In genomic region chr17:78241277-78242023, GRCh38 we compare ENCODE assay signal across 1 cellular context.
TF ChIP-seq lines count a peak whose summit lies in the region.

No MANE protein-coding gene starts in this region.

TF ChIP-seq in HepG2, 621 proteins besides CTCF, POLR2A, EP300 and RAD21 (continued from another document and continues in another):
- TF ChIP-seq HIC2 (CRISPR knock-in tag; IDR thresholded peaks at IDR 0.05; ENCODE audit: low read depth) (peak; percentile 18; the same call in 1 of the 2 replicates), SP140L (CRISPR knock-in tag; IDR thresholded peaks at IDR 0.05; ENCODE audit: borderline replicate concordance) (peak; percentile 68; the same call in 1 of the 2 replicates), DZIP1 (CRISPR knock-in tag; IDR thresholded peaks at IDR 0.05) (0 out of 2 replicates have a peak, but pooled peaks have one; percentile 43), SMAD9 (CRISPR knock-in tag; IDR thresholded peaks at IDR 0.05) (peak; percentile 72; the same call in 1 of the 2 replicates), DRAP1 (CRISPR knock-in tag; IDR thresholded peaks at IDR 0.05) (peak; percentile 56; the same call in 1 of the 2 replicates), CEBPG (CRISPR knock-in tag; IDR thresholded peaks at IDR 0.05) (peak; percentile 48; the same call in 1 of the 2 replicates), ZNF878 (CRISPR knock-in tag; IDR thresholded peaks at IDR 0.05) (peak; percentile 82), ZFP36 (IDR thresholded peaks at IDR 0.05; ENCODE audit: borderline replicate concordance, low read depth, low read length, partially characterized antibody) (no peak), ZNF180 (CRISPR knock-in tag; IDR thresholded peaks at IDR 0.05; ENCODE audit: borderline replicate concordance, low read depth) (no peak), MBNL3 (CRISPR knock-in tag; conservative IDR thresholded peaks at IDR 0.05) (0 out of 2 replicates have a peak, but pooled peaks have one; percentile 17), RNF2 (conservative IDR thresholded peaks at IDR 0.05; ENCODE audit: low read depth) (0 out of 2 replicates have a peak, but pooled peaks have one; percentile 14), HNF4G (IDR thresholded peaks at IDR 0.05; ENCODE audit: borderline replicate concordance, low read depth, low read length) (peak; percentile 72), HNF4G (CRISPR knock-in tag; IDR thresholded peaks at IDR 0.05; ENCODE audit: borderline replicate concordance, low read depth) (peak; percentile 39; the same call in 1 of the 2 replicates), CEBPB (IDR thresholded peaks at IDR 0.05; ENCODE audit: borderline replicate concordance, low read depth, low read length) (no peak), CHD2 (IDR thresholded peaks at IDR 0.05; ENCODE audit: low read depth, low read length) (peak; percentile 56; the same call in 1 of the 2 replicates), ZNF605 (CRISPR knock-in tag; IDR thresholded peaks at IDR 0.05) (peak; percentile 31; the same call in 1 of the 2 replicates), ZNF329 (CRISPR knock-in tag; IDR thresholded peaks at IDR 0.05; ENCODE audit: low read depth) (0 out of 2 replicates have a peak, but pooled peaks have one; percentile 29), ETV5 (CRISPR knock-in tag; IDR thresholded peaks at IDR 0.05; ENCODE audit: borderline replicate concordance) (peak; percentile 61; the same call in 1 of the 2 replicates), EED (CRISPR knock-in tag; IDR thresholded peaks at IDR 0.05) (peak; percentile 53; the same call in 1 of the 2 replicates), POGZ (CRISPR knock-in tag; IDR thresholded peaks at IDR 0.05) (peak; percentile 49; the same call in 1 of the 2 replicates), FLYWCH1 (CRISPR knock-in tag; IDR thresholded peaks at IDR 0.05) (no peak), ATF7-NPFF (CRISPR knock-in tag; IDR thresholded peaks at IDR 0.05; ENCODE audit: low read depth) (no peak; the same call in 1 of the 2 replicates), ELF4 (CRISPR knock-in tag; IDR thresholded peaks at IDR 0.05; ENCODE audit: borderline replicate concordance) (no peak), HOXA3 (CRISPR knock-in tag; IDR thresholded peaks at IDR 0.05) (peak; percentile 84), ZNF891 (CRISPR knock-in tag; IDR thresholded peaks at IDR 0.05) (peak; percentile 79), ZNF598 (CRISPR knock-in tag; IDR thresholded peaks at IDR 0.05; ENCODE audit: borderline replicate concordance) (peak; percentile 73; the same call in 1 of the 2 replicates), ZBTB25 (CRISPR knock-in tag; IDR thresholded peaks at IDR 0.05) (peak; percentile 63; the same call in 1 of the 2 replicates)
- TF ChIP-seq, protein P1, sequence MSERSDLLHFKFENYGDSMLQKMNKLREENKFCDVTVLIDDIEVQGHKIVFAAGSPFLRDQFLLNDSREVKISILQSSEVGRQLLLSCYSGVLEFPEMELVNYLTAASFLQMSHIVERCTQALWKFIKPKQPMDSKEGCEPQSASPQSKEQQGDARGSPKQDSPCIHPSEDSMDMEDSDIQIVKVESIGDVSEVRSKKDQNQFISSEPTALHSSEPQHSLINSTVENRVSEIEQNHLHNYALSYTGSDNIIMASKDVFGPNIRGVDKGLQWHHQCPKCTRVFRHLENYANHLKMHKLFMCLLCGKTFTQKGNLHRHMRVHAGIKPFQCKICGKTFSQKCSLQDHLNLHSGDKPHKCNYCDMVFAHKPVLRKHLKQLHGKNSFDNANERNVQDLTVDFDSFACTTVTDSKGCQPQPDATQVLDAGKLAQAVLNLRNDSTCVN (CRISPR knock-in tag; IDR thresholded peaks at IDR 0.05; ENCODE audit: borderline replicate concordance): peak; percentile 13; the same call in 1 of the 2 replicates
- TF ChIP-seq, protein P2, sequence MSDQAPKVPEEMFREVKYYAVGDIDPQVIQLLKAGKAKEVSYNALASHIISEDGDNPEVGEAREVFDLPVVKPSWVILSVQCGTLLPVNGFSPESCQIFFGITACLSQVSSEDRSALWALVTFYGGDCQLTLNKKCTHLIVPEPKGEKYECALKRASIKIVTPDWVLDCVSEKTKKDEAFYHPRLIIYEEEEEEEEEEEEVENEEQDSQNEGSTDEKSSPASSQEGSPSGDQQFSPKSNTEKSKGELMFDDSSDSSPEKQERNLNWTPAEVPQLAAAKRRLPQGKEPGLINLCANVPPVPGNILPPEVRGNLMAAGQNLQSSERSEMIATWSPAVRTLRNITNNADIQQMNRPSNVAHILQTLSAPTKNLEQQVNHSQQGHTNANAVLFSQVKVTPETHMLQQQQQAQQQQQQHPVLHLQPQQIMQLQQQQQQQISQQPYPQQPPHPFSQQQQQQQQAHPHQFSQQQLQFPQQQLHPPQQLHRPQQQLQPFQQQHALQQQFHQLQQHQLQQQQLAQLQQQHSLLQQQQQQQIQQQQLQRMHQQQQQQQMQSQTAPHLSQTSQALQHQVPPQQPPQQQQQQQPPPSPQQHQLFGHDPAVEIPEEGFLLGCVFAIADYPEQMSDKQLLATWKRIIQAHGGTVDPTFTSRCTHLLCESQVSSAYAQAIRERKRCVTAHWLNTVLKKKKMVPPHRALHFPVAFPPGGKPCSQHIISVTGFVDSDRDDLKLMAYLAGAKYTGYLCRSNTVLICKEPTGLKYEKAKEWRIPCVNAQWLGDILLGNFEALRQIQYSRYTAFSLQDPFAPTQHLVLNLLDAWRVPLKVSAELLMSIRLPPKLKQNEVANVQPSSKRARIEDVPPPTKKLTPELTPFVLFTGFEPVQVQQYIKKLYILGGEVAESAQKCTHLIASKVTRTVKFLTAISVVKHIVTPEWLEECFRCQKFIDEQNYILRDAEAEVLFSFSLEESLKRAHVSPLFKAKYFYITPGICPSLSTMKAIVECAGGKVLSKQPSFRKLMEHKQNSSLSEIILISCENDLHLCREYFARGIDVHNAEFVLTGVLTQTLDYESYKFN (CRISPR knock-in tag; conservative IDR thresholded peaks at IDR 0.05): peak; percentile 78
- TF ChIP-seq, protein P3, sequence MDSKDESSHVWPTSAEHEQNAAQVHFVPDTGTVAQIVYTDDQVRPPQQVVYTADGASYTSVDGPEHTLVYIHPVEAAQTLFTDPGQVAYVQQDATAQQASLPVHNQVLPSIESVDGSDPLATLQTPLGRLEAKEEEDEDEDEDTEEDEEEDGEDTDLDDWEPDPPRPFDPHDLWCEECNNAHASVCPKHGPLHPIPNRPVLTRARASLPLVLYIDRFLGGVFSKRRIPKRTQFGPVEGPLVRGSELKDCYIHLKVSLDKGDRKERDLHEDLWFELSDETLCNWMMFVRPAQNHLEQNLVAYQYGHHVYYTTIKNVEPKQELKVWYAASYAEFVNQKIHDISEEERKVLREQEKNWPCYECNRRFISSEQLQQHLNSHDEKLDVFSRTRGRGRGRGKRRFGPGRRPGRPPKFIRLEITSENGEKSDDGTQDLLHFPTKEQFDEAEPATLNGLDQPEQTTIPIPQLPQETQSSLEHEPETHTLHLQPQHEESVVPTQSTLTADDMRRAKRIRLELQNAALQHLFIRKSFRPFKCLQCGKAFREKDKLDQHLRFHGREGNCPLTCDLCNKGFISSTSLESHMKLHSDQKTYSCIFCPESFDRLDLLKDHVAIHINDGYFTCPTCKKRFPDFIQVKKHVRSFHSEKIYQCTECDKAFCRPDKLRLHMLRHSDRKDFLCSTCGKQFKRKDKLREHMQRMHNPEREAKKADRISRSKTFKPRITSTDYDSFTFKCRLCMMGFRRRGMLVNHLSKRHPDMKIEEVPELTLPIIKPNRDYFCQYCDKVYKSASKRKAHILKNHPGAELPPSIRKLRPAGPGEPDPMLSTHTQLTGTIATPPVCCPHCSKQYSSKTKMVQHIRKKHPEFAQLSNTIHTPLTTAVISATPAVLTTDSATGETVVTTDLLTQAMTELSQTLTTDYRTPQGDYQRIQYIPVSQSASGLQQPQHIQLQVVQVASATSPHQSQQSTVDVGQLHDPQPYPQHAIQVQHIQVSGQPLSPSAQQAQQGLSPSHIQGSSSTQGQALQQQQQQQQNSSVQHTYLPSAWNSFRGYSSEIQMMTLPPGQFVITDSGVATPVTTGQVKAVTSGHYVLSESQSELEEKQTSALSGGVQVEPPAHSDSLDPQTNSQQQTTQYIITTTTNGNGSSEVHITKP (CRISPR knock-in tag; IDR thresholded peaks at IDR 0.05; ENCODE audit: low read depth): peak; percentile 54; the same call in 1 of the 2 replicates
- TF ChIP-seq, protein P4, sequence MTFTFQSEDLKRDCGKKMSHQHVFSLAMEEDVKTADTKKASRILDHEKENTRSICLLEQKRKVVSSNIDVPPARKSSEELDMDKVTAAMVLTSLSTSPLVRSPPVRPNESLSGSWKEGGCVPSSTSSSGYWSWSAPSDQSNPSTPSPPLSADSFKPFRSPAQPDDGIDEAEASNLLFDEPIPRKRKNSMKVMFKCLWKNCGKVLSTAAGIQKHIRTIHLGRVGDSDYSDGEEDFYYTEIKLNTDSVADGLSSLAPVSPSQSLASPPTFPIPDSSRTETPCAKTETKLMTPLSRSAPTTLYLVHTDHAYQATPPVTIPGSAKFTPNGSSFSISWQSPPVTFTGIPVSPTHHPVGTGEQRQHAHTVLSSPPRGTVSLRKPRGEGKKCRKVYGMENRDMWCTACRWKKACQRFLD (CRISPR knock-in tag; IDR thresholded peaks at IDR 0.05; ENCODE audit: borderline replicate concordance): 0 out of 2 replicates have a peak, but pooled peaks have one; percentile 52
- TF ChIP-seq, protein P5, sequence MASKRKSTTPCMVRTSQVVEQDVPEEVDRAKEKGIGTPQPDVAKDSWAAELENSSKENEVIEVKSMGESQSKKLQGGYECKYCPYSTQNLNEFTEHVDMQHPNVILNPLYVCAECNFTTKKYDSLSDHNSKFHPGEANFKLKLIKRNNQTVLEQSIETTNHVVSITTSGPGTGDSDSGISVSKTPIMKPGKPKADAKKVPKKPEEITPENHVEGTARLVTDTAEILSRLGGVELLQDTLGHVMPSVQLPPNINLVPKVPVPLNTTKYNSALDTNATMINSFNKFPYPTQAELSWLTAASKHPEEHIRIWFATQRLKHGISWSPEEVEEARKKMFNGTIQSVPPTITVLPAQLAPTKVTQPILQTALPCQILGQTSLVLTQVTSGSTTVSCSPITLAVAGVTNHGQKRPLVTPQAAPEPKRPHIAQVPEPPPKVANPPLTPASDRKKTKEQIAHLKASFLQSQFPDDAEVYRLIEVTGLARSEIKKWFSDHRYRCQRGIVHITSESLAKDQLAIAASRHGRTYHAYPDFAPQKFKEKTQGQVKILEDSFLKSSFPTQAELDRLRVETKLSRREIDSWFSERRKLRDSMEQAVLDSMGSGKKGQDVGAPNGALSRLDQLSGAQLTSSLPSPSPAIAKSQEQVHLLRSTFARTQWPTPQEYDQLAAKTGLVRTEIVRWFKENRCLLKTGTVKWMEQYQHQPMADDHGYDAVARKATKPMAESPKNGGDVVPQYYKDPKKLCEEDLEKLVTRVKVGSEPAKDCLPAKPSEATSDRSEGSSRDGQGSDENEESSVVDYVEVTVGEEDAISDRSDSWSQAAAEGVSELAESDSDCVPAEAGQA (IDR thresholded peaks at IDR 0.05; ENCODE audit: low read depth): no peak
- TF ChIP-seq, protein P5 (CRISPR knock-in tag; IDR thresholded peaks at IDR 0.05; ENCODE audit: borderline replicate concordance): no peak
